16 cellular contexts compared by ENCODE assay signal in genomic region chrX:122389005-122389404, GRCh38.
A peak's percentile ranks its signal among the peaks of the same experiment; 100 is the strongest.
DNase-seq lines count a peak whose midpoint lies in the region; ATAC-seq and TF ChIP-seq lines count a peak whose summit lies in the region.
"Had no signal": no experiment of that assay in that cellular context is flagged by ENCODE, and none has a peak within 500 bp of the region (broad histone marks: within the 10 kb centered on the region; RNA-seq: fewer than 3 reads in every experiment).

No MANE protein-coding gene starts in this region.

- no peak overlapping the region for H3K4me2 ChIP-seq in neuronal stem cell (ENCODE audit: insufficient read depth, low read length, poor library complexity, severe bottlenecking)
- H3K4me2 ChIP-seq: BLaER1 had no signal

- no peak overlapping the region for H2AK5ac ChIP-seq in neuronal stem cell (ENCODE audit: low read depth, low read length)

- H3K18ac ChIP-seq in neuronal stem cell (ENCODE audit: low read length): no peak overlapping the region

- no peak overlapping the region for H2BK12ac ChIP-seq in neuronal stem cell (ENCODE audit: low read length)

- no peak overlapping the region for H2BK120ac ChIP-seq in neuronal stem cell (ENCODE audit: low read depth, low read length)

- no peaks in the 10 kb centered on the region for H3K79me1 ChIP-seq in neuronal stem cell (ENCODE audit: low read depth, low read length)

- no peak for ATAC-seq in HG02885 (IDR thresholded peaks at IDR 0.05; ENCODE audit: poor library complexity, unreplicated experiment)
- ATAC-seq: CD8-positive, alpha-beta T cell had no signal

- no peaks in the 10 kb centered on the region for H3K9me3 ChIP-seq in neuronal stem cell (replicated peaks in 1 of 2; ENCODE audit: control insufficient read depth in 2 of 2, insufficient read depth in 1 of 2, low read depth in 1 of 2, low read length in 2 of 2)
- peaks cover 0 to 19% (median 3%) of the 10 kb centered on the region in 8 donors for H3K9me3 ChIP-seq in spleen
- H3K9me3 ChIP-seq: BE2C, Caco-2 had no signal

- peak overlapping the region; percentile 11 for H2AFZ ChIP-seq in neuronal stem cell (ENCODE audit: low read length)

- no peaks in the 10 kb centered on the region for H3K27me3 ChIP-seq in neuronal stem cell (ENCODE audit: control insufficient read depth in 3 of 3, insufficient read depth in 3 of 3, low read depth in 1 of 3, low read length in 3 of 3)
- no peaks in the 10 kb centered on the region for H3K27me3 ChIP-seq in spleen (replicated peaks in 1 of 7)
- H3K27me3 ChIP-seq: BE2C had no signal

- H3K23ac ChIP-seq in neuronal stem cell (ENCODE audit: low read depth, low read length, poor library complexity): no peak overlapping the region

- TF ChIP-seq CTCF in spleen (IDR thresholded peaks at IDR 0.05 in 8 of 11, conservative IDR thresholded peaks at IDR 0.05 in 3 of 11): no peak

- no peak overlapping the region for H3K14ac ChIP-seq in neuronal stem cell (ENCODE audit: low read length)

- no peak overlapping the region for H3K4ac ChIP-seq in neuronal stem cell (ENCODE audit: low read length)

- TF ChIP-seq POLR2A in spleen (IDR thresholded peaks at IDR 0.05): no peak

- H3K4me1 ChIP-seq in neuronal stem cell (ENCODE audit: control insufficient read depth in 2 of 2, insufficient read depth in 1 of 2, low read depth in 1 of 2, low read length in 2 of 2) (peaks cover 0 to 2% of the 10 kb centered on the region in 2 donors), spleen (no peaks in the 10 kb centered on the region)
- H3K4me1 ChIP-seq: BE2C, BLaER1, Caco-2 had no signal

- H3K4me3 ChIP-seq in neuronal stem cell (ENCODE audit: low read length in 2 of 2): no peak overlapping the region
- H3K4me3 ChIP-seq in spleen: no peak overlapping the region
- H3K4me3 ChIP-seq: BLaER1 had no signal

- H3K9ac ChIP-seq in neuronal stem cell (ENCODE audit: low read depth, low read length, poor library complexity): no peak overlapping the region
- H3K9ac ChIP-seq: BLaER1 had no signal

- intact Hi-C loops in spleen (cut with DNase I; ENCODE audit: low total_unique reads): no loop called here

- no peak overlapping the region for H2BK15ac ChIP-seq in neuronal stem cell (ENCODE audit: low read length)

- no peak overlapping the region for H4K91ac ChIP-seq in neuronal stem cell (ENCODE audit: low read depth, low read length, poor library complexity)

- H3K27ac ChIP-seq in neuronal stem cell (replicated peaks; ENCODE audit: low read length) (no peak overlapping the region), spleen (no peak overlapping the region)
- H3K27ac ChIP-seq: BLaER1 had no signal

- peak; percentile 28 for DNase-seq in islet precursor cell
- no peak for DNase-seq in neuronal stem cell (ENCODE audit: low spot score)
- DNase-seq in spleen: peak; percentile 68
- no peak for DNase-seq in activated naive CD4-positive, alpha-beta T cell treated with anti-CD3 and anti-CD28 coated beads, Interleukin-2, amount 50 U/mL, for 16 hours
- DNase-seq in NCI-H2196 treated with DMSO at 0.1 percent for 48 hours (lab: John Stamatoyannopoulos, UW; ENCODE audit: unreplicated experiment): no peak
- DNase-seq: 8988T; ACHN; BE2C; C1 segment of cervical spinal cord; Caco-2; Calu3; CD8-positive, alpha-beta T cell; DMS79 treated with DMSO at 0.1 percent for 48 hours; GF-D8 had no signal

- no CpG with 5 or more reads among the region's 19 CpGs for WGBS in neuronal stem cell (ENCODE audit: extremely low coverage in 2 of 2, insufficient read length in 2 of 2, insufficient replicate concordance in 1 of 2), 2 donors
- 84 to 95% (median 89%) methylated on average over 11 to 19 of the region's 19 CpGs for WGBS in spleen, 5 donors

- H3K36me3 ChIP-seq in neuronal stem cell (replicated peaks in 1 of 2; ENCODE audit: control insufficient read depth in 2 of 2, insufficient read depth in 2 of 2, low read length in 2 of 2) (no peaks in the 10 kb centered on the region), spleen (no peaks in the 10 kb centered on the region)
- H3K36me3 ChIP-seq: BE2C, BLaER1 had no signal

- H2BK5ac ChIP-seq in neuronal stem cell (ENCODE audit: low read length): no peak overlapping the region

- H4K8ac ChIP-seq in neuronal stem cell (ENCODE audit: low read depth, low read length): no peak overlapping the region

Comparison
In these comparisons a context has a peak if more than half of its experiments do, and no peak if none do; other contexts are left out.
1. DNase-seq: peak in islet precursor cell (single experiment) and spleen (single experiment); none in neuronal stem cell (single experiment), activated naive CD4-positive, alpha-beta T cell treated with anti-CD3 and anti-CD28 coated beads, Interleukin-2, amount 50 U/mL, for 16 hours (single experiment) and NCI-H2196 treated with DMSO at 0.1 percent for 48 hours (single experiment).